19 cellular contexts compared by ENCODE assay signal in genomic region chr7:131161103-131161502, GRCh38.
"Had no signal": no experiment of that assay in that cellular context is flagged by ENCODE, and none has a peak within 500 bp of the region (broad histone marks: within the 10 kb centered on the region; RNA-seq: fewer than 3 reads in every experiment).

No MANE protein-coding gene starts in this region.

- H3K27me3 ChIP-seq: body of pancreas, neutrophil, spleen, transverse colon had no signal

- ATAC-seq: activated CD4-positive, alpha-beta T cell treated with anti-CD3 and anti-CD28 coated beads for 36 hours; activated CD8-positive, alpha-beta T cell treated with anti-CD3 and anti-CD28 coated beads for 36 hours; activated T-cell treated with anti-CD3 and anti-CD28 coated beads, Interleukin-2, amount 50 U/mL, for 72 hours; body of pancreas; mucosa of descending colon; naive thymus-derived CD8-positive, alpha-beta T cell; right cardiac atrium; stimulated activated memory B cell treated with anti-CD40 and anti-IgM and Interleukin-4, amounts not matched to agents 10 μg/mL and 1 μg/mL and 100 μg/mL, for 72 hours had no signal

- H3K4me1 ChIP-seq: spleen had no signal

- H3K27ac ChIP-seq: body of pancreas, neutrophil, spleen, transverse colon, WERI-Rb-1 had no signal

- H3K9me3 ChIP-seq: body of pancreas, mucosa of descending colon, neutrophil, spleen, transverse colon had no signal

- H3K4me3 ChIP-seq: body of pancreas, mucosa of descending colon, spleen, transverse colon had no signal

- H3K36me3 ChIP-seq: neutrophil, spleen, transverse colon, WERI-Rb-1 had no signal

- DNase-seq: activated CD4-positive, alpha-beta T cell treated with anti-CD3 and anti-CD28 coated beads for 36 hours; activated CD8-positive, alpha-beta memory T cell treated with anti-CD3 and anti-CD28 coated beads, Interleukin-2, amount 50 U/mL, for 4 hours; activated CD8-positive, alpha-beta T cell treated with anti-CD3 and anti-CD28 coated beads for 36 hours; activated T-cell treated with anti-CD3 and anti-CD28 coated beads, Interleukin-2, amount 50 U/mL, for 72 hours; body of pancreas; endodermal cell; erythroblast; glutamatergic neuron; immature natural killer cell; mucosa of descending colon; naive thymus-derived CD8-positive, alpha-beta T cell; right cardiac atrium; spleen; stimulated activated CD4-positive, alpha-beta T cell treated with anti-CD3 and anti-CD28 coated beads, Interleukin-1b, Interleukin-23, amount 100 ng/mL, for 48 hours; T-helper 1 cell; transverse colon; WERI-Rb-1 had no signal
